Comparison of ENCODE assay signal across 20 cellular contexts in the genomic region with DNA sequence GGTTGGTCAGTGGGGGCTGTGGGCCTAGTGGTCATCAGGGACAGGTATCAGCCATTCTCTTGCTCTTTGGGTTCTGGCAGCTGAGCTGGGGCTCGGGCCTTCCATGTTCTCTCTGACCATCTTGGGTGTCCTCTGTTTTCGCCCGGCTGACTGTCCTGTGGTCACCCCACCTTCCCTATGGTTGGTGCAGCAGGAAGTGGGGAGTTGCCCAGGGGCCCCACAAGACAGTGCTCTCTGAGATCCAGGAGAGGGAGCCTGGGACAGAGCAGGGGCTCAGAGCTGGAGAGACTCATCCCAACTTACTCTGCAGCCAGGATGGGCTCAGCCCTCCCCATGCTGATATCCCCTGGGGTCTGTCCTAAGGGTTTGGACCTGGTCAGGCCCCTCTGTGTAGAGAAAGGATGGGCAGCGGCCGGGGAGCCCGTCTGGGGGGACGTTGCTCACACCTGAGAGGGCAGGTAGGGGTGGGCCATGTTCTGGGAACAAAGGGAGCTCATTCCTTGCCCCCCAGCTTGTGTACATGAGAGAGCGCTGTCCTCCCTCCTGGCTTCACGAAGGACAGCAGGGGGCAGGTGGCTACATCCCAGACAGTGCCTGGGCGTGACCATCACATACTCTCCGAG. TPM values are rescaled to one million over a fixed set of nuclear protein-coding genes. Genes with fewer than 3 reads are reported as not detected.
"Had no signal": no experiment of that assay in that cellular context is flagged by ENCODE, and none has a peak within 500 bp of the region (broad histone marks: within the 10 kb centered on the region; RNA-seq: fewer than 3 reads in every experiment).

No MANE protein-coding gene starts in this region.

- DNase-seq: cortex of kidney, esophagus squamous epithelium, left ventricle myocardium inferior, sigmoid colon, upper lobe of right lung, uterus had no signal

- H3K27me3 ChIP-seq: right atrium auricular region, testis, tibial nerve, uterus had no signal

- H3K36me3 ChIP-seq: esophagus squamous epithelium, heart right ventricle, left ventricle myocardium inferior, prostate gland, right atrium auricular region, sigmoid colon, tibial nerve, upper lobe of right lung, uterus had no signal

- H3K9me3 ChIP-seq: esophagus squamous epithelium, prostate gland, right atrium auricular region, sigmoid colon, testis, upper lobe of right lung, uterus had no signal

- H3K27ac ChIP-seq: esophagus squamous epithelium, heart right ventricle, left ventricle myocardium inferior, prostate gland, right atrium auricular region, sigmoid colon, testis, tibial nerve, upper lobe of right lung, uterus had no signal

- H3K4me3 ChIP-seq: esophagus squamous epithelium, heart right ventricle, left ventricle myocardium inferior, lung, prostate gland, right atrium auricular region, sigmoid colon, testis, tibial nerve, upper lobe of right lung, uterus had no signal

- FAIRE-seq: endometrium, islet of Langerhans had no signal

- H3K4me1 ChIP-seq: esophagus squamous epithelium, heart right ventricle, left ventricle myocardium inferior, prostate gland, right atrium auricular region, sigmoid colon, testis, tibial nerve, upper lobe of right lung, uterus had no signal

- ATAC-seq: stimulated activated memory B cell treated with anti-CD40 and anti-IgM and Interleukin-4, amounts not matched to agents 10 μg/mL and 1 μg/mL and 100 μg/mL, for 72 hours had no signal

RNA-seq across cellular contexts. Expression of gene CEACAM8, which starts 0.9 kb away (rescaled TPM):
- total RNA-seq: dermis microvascular lymphatic vessel endothelial cell; esophagus squamous epithelium; left ventricle myocardium inferior; mononuclear cell; natural killer cell treated with Interleukin-12 subunit alpha and Interleukin-12 subunit beta and Interleukin-15 and Interleukin-18, amount 100 ng/mL, for 72 hours; neural crest cell; osteocyte; prostate gland; right atrium auricular region; sigmoid colon; tibial nerve; upper lobe of right lung had no signal
- polyA plus RNA-seq: heart right ventricle had no signal
